26 cellular contexts compared by ENCODE assay signal in the genomic region with DNA sequence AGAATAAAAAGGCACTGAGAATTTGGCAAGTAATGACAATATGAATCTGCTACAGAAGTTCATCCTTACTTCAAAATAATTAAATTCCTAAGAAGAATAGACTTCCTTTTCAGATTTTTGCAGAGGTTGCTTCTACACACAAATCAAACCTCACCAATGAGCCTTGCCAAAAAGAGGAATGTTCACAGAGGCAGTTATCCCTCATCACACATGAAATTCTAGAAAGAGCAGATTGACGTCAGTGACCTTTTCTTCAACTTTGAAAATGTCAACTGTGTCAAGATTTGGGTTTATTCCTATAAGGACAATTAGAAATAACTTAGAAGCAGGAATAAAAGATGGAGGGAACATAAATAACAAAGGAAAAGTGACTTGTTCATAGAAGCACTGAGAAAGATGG.
DNase-seq lines count a peak whose midpoint lies in the region; ATAC-seq and TF ChIP-seq lines count a peak whose summit lies in the region.
"Had no signal": no experiment of that assay in that cellular context is flagged by ENCODE, and none has a peak within 500 bp of the region (broad histone marks: within the 10 kb centered on the region; RNA-seq: fewer than 3 reads in every experiment).

No MANE protein-coding gene starts in this region.

- peaks cover 27% of the 10 kb centered on the region for H3K4me1 Mint-ChIP-seq in MCF 10A (ENCODE audit: insufficient read depth, unreplicated experiment)
- peaks cover 25% of the 10 kb centered on the region for H3K4me1 Mint-ChIP-seq in activated T-helper 2 cell treated with anti-CD3 and anti-CD28 coated beads, Interferon-gamma antibody, Interleukin-2, Interleukin-4, amounts not matched to agents 10 μg/mL and 5 μg/mL and 100 μg/mL, durations not matched to agents 14 hours and 24 hours and 36 hours (ENCODE audit: low read depth)

- TF ChIP-seq CTCF in MCF 10A (IDR thresholded peaks at IDR 0.05; ENCODE audit: unreplicated experiment): no peak
- TF ChIP-seq CTCF in mammary epithelial cell (conservative IDR thresholded peaks at IDR 0.05 in 1 of 2, IDR thresholded peaks at IDR 0.05 in 1 of 2; ENCODE audit: extremely low read depth in 1 of 2, insufficient read depth in 1 of 2, low read depth in 1 of 2, low read length in 2 of 2): no peak
- no peak for TF ChIP-seq CTCF in osteoblast (IDR thresholded peaks at IDR 0.05; ENCODE audit: extremely low read depth, low read depth, low read length)
- TF ChIP-seq CTCF in left ventricle myocardium inferior (IDR thresholded peaks at IDR 0.05; ENCODE audit: borderline replicate concordance): no peak

- H3K27me3 ChIP-seq in mammary epithelial cell (ENCODE audit: insufficient read depth, low read length) (no peaks in the 10 kb centered on the region), osteoblast (ENCODE audit: insufficient read depth, low read length) (no peaks in the 10 kb centered on the region), left ventricle myocardium inferior (ENCODE audit: low read depth) (no peaks in the 10 kb centered on the region)
- H3K27me3 ChIP-seq: BLaER1 treated with 17β-estradiol and CSF1 and Interleukin-3, amounts not matched to agents 10 nM and 100 nM; SJSA1 had no signal

- dilution Hi-C loops in mammary epithelial cell (cut with HindIII; ENCODE audit: low sequenced_read_pairs): no loop called here

- no peaks in the 10 kb centered on the region for H4K20me1 ChIP-seq in mammary epithelial cell (ENCODE audit: insufficient read depth, low read length)
- H4K20me1 ChIP-seq in osteoblast (ENCODE audit: insufficient read depth, low read length): no peaks in the 10 kb centered on the region

- in situ Hi-C loops in mammary epithelial cell (cut with MboI; ENCODE audit: low sequenced_read_pairs in 2 of 2): no loop called here

- H3K9me3 ChIP-seq in mammary epithelial cell (replicated peaks; ENCODE audit: insufficient read depth, low read length) (no peaks in the 10 kb centered on the region), osteoblast (ENCODE audit: low read depth, low read length) (no peaks in the 10 kb centered on the region), left ventricle myocardium inferior (replicated peaks) (no peaks in the 10 kb centered on the region)
- H3K9me3 ChIP-seq: A549; BLaER1 treated with 17β-estradiol and CSF1 and Interleukin-3, amounts not matched to agents 10 nM and 100 nM; SJSA1 had no signal

- POLR2A ChIA-PET in MCF 10A (lab: Yijun Ruan, JAX): interaction anchor here (0.7 to 2.1 kb wide), 3 partner anchors 10 kb away, joined by 3 to 6 read pairs (median 4); no protein-coding TSS in a partner anchor

- DNase-seq in MCF 10A (ENCODE audit: unreplicated experiment): no peak
- DNase-seq in mammary epithelial cell: no peak
- DNase-seq in activated T-helper 2 cell treated with anti-CD3 and anti-CD28 coated beads, Interferon-gamma antibody, Interleukin-2, Interleukin-4, amounts not matched to agents 10 μg/mL and 5 μg/mL and 100 μg/mL, durations not matched to agents 14 hours and 24 hours and 36 hours (ENCODE audit: low spot score): no peak
- DNase-seq in osteoblast (ENCODE audit: insufficient read length, low spot score, missing footprints): no peak
- no peak for DNase-seq in NCI-H2029 (lab: John Stamatoyannopoulos, UW)
- no peak for DNase-seq in left ventricle myocardium inferior
- DNase-seq: AML-193; CD4-positive, alpha-beta T cell; COR-L47; H9; Kasumi-1; MM.1S; NCI-H1048; NCI-H1417; NCI-H1694; NCI-H2081; NCI-H2227 treated with DMSO at 0.1 percent for 48 hours; NCI-H526 treated with DMSO at 0.1 percent for 48 hours; PC-9; Right ventricle myocardium superior had no signal

- no TSS peak for BruUV-seq in MCF 10A (replicated peaks; lab: Mats Ljungman, UMichigan)
- no TSS peak for BruUV-seq in mammary epithelial cell (replicated peaks; lab: Mats Ljungman, UMichigan)

- H3K9ac ChIP-seq in mammary epithelial cell (ENCODE audit: insufficient read depth, low read length): no peak overlapping the region
- H3K9ac ChIP-seq: BLaER1 treated with 17β-estradiol and CSF1 and Interleukin-3, amounts not matched to agents 10 nM and 100 nM had no signal

- intact Hi-C loops in MCF 10A (cut with micrococcal nuclease) (loop anchor here (5.0 kb wide), 1 partner anchor 197 kb away; a partner anchor contains a TSS), mammary epithelial cell (cut with micrococcal nuclease) (loop anchor here (5.0 kb wide), 1 partner anchor 112 kb away; no protein-coding TSS in a partner anchor), left ventricle myocardium inferior (cut with micrococcal nuclease) (no loop called here)
- intact Hi-C loops in activated T-helper 2 cell treated with anti-CD3 and anti-CD28 coated beads, Interferon-gamma antibody, Interleukin-2, Interleukin-4, amounts not matched to agents 10 μg/mL and 5 μg/mL and 100 μg/mL, durations not matched to agents 14 hours and 24 hours and 36 hours (cut with micrococcal nuclease): no loop called here

- peaks cover 79% of the 10 kb centered on the region for H3K36me3 Mint-ChIP-seq in MCF 10A (ENCODE audit: insufficient read depth, unreplicated experiment)
- peaks cover 80% of the 10 kb centered on the region for H3K36me3 Mint-ChIP-seq in activated T-helper 2 cell treated with anti-CD3 and anti-CD28 coated beads, Interferon-gamma antibody, Interleukin-2, Interleukin-4, amounts not matched to agents 10 μg/mL and 5 μg/mL and 100 μg/mL, durations not matched to agents 14 hours and 24 hours and 36 hours (ENCODE audit: low read depth)

- no peak overlapping the region for H3K4me3 Mint-ChIP-seq in MCF 10A (ENCODE audit: unreplicated experiment)
- no peak overlapping the region for H3K4me3 Mint-ChIP-seq in activated T-helper 2 cell treated with anti-CD3 and anti-CD28 coated beads, Interferon-gamma antibody, Interleukin-2, Interleukin-4, amounts not matched to agents 10 μg/mL and 5 μg/mL and 100 μg/mL, durations not matched to agents 14 hours and 24 hours and 36 hours (ENCODE audit: low read depth)
- H3K4me3 Mint-ChIP-seq: CD4-positive, alpha-beta T cell; GM23338; H9 had no signal

- H3K4me3 ChIP-seq in mammary epithelial cell (replicated peaks in 1 of 3; ENCODE audit: insufficient read depth in 1 of 3, low read depth in 2 of 3, low read length in 3 of 3): no peak overlapping the region
- no peak overlapping the region for H3K4me3 ChIP-seq in osteoblast (ENCODE audit: insufficient read depth, low read length)
- no peak overlapping the region for H3K4me3 ChIP-seq in left ventricle myocardium inferior
- H3K4me3 ChIP-seq: A549; BLaER1 treated with 17β-estradiol and CSF1 and Interleukin-3, amounts not matched to agents 10 nM and 100 nM; GM23338; K562; PC-9; SJSA1 had no signal

- H3K4me1 ChIP-seq in mammary epithelial cell (ENCODE audit: insufficient read depth, low read length) (peaks cover 34% of the 10 kb centered on the region), osteoblast (ENCODE audit: insufficient read depth, low read length) (peaks cover 48% of the 10 kb centered on the region), left ventricle myocardium inferior (peaks cover 2% of the 10 kb centered on the region)
- H3K4me1 ChIP-seq: BLaER1 treated with 17β-estradiol and CSF1 and Interleukin-3, amounts not matched to agents 10 nM and 100 nM had no signal

- H2AFZ ChIP-seq in mammary epithelial cell (ENCODE audit: low read depth, low read length) (no peak overlapping the region), osteoblast (ENCODE audit: low read length) (no peak overlapping the region)
- H2AFZ ChIP-seq: GM23338, PC-9 had no signal

- H3K36me3 ChIP-seq in mammary epithelial cell (ENCODE audit: insufficient read depth, low read length) (peaks cover 29% of the 10 kb centered on the region), osteoblast (ENCODE audit: insufficient read depth, low read length) (peaks cover 35% of the 10 kb centered on the region), left ventricle myocardium inferior (peaks cover 97% of the 10 kb centered on the region)

- H3K27ac ChIP-seq in mammary epithelial cell (ENCODE audit: insufficient read depth, low read depth, low read length) (no peak overlapping the region), osteoblast (ENCODE audit: low read depth, low read length) (peak overlapping the region; percentile 1), left ventricle myocardium inferior (replicated peaks) (no peak overlapping the region)
- H3K27ac ChIP-seq: A549; BLaER1 treated with 17β-estradiol and CSF1 and Interleukin-3, amounts not matched to agents 10 nM and 100 nM; PC-9; SJSA1 had no signal

- CTCF ChIA-PET in MCF 10A (lab: Yijun Ruan, JAX) (interaction anchor here (0.6 to 1.0 kb wide), 4 partner anchors 8 to 409 kb away, joined by 3 to 4 read pairs (median 3); no protein-coding TSS in a partner anchor), mammary epithelial cell (lab: Charles Lee; ENCODE audit: low non-redundant PET) (no interaction called here)

- no peaks in the 10 kb centered on the region for H3K9me3 Mint-ChIP-seq in MCF 10A (ENCODE audit: unreplicated experiment)
- no peaks in the 10 kb centered on the region for H3K9me3 Mint-ChIP-seq in activated T-helper 2 cell treated with anti-CD3 and anti-CD28 coated beads, Interferon-gamma antibody, Interleukin-2, Interleukin-4, amounts not matched to agents 10 μg/mL and 5 μg/mL and 100 μg/mL, durations not matched to agents 14 hours and 24 hours and 36 hours
- H3K9me3 Mint-ChIP-seq: CD4-positive, alpha-beta T cell; GM23338; H9 had no signal

- H3K27ac Mint-ChIP-seq in MCF 10A (ENCODE audit: low read depth, unreplicated experiment): peak overlapping the region; percentile 43
- peak overlapping the region; percentile 43 for H3K27ac Mint-ChIP-seq in activated T-helper 2 cell treated with anti-CD3 and anti-CD28 coated beads, Interferon-gamma antibody, Interleukin-2, Interleukin-4, amounts not matched to agents 10 μg/mL and 5 μg/mL and 100 μg/mL, durations not matched to agents 14 hours and 24 hours and 36 hours
- H3K27ac Mint-ChIP-seq: CD4-positive, alpha-beta T cell; GM23338; H9 had no signal

- no peaks in the 10 kb centered on the region for H3K27me3 Mint-ChIP-seq in MCF 10A (ENCODE audit: insufficient read depth, unreplicated experiment)
- no peaks in the 10 kb centered on the region for H3K27me3 Mint-ChIP-seq in activated T-helper 2 cell treated with anti-CD3 and anti-CD28 coated beads, Interferon-gamma antibody, Interleukin-2, Interleukin-4, amounts not matched to agents 10 μg/mL and 5 μg/mL and 100 μg/mL, durations not matched to agents 14 hours and 24 hours and 36 hours (ENCODE audit: low read depth)
- H3K27me3 Mint-ChIP-seq: CD4-positive, alpha-beta T cell had no signal

- ATAC-seq in GM21515 (IDR thresholded peaks at IDR 0.05; ENCODE audit: unreplicated experiment): no peak
- ATAC-seq: A549, GM23338, K562 had no signal

- H3K4me2 ChIP-seq in mammary epithelial cell (ENCODE audit: insufficient read depth, low read depth, low read length) (no peak overlapping the region), osteoblast (ENCODE audit: insufficient read depth, low read length) (no peak overlapping the region)
- H3K4me2 ChIP-seq: A549; BLaER1 treated with 17β-estradiol and CSF1 and Interleukin-3, amounts not matched to agents 10 nM and 100 nM; GM23338; PC-9 had no signal

- peaks cover 36% of the 10 kb centered on the region for H3K79me2 ChIP-seq in mammary epithelial cell (ENCODE audit: insufficient read depth, low read length)
- peaks cover 32% of the 10 kb centered on the region for H3K79me2 ChIP-seq in osteoblast (ENCODE audit: insufficient read depth, low read length)

- WGBS in mammary epithelial cell (ENCODE audit: low coverage, missing lambda C conversion rate): 100% methylated on average over 1 of the region's 1 CpG

Comparison
In these comparisons a context has a peak if more than half of its experiments do, and no peak if none do; other contexts are left out.
1. intact Hi-C loops: an anchor here in MCF 10A (5.0 kb wide) and mammary epithelial cell (5.0 kb wide); none called in activated T-helper 2 cell treated with anti-CD3 and anti-CD28 coated beads, Interferon-gamma antibody, Interleukin-2, Interleukin-4, amounts not matched to agents 10 μg/mL and 5 μg/mL and 100 μg/mL, durations not matched to agents 14 hours and 24 hours and 36 hours and left ventricle myocardium inferior.